ENCODE assay signal across 29 cellular contexts in genomic region chr5:152938630-152939029, GRCh38.
"Had no signal": no experiment of that assay in that cellular context is flagged by ENCODE, and none has a peak within 500 bp of the region (broad histone marks: within the 10 kb centered on the region; RNA-seq: fewer than 3 reads in every experiment).

No MANE protein-coding gene starts in this region.

- H3K36me3 ChIP-seq: colonic mucosa, esophagus muscularis mucosa, esophagus squamous epithelium, gastrocnemius medialis, gastroesophageal sphincter, heart left ventricle, heart right ventricle had no signal

- H3K27ac ChIP-seq: colonic mucosa, coronary artery, dorsolateral prefrontal cortex, epithelial cell of prostate, esophagus muscularis mucosa, esophagus squamous epithelium, foreskin keratinocyte, gastrocnemius medialis, gastroesophageal sphincter, heart left ventricle, heart right ventricle had no signal

- H3K4me1 Mint-ChIP-seq: endodermal cell had no signal

- ATAC-seq: effector memory CD8-positive, alpha-beta T cell; esophagus mucosa; foreskin keratinocyte; gastrocnemius medialis; gastroesophageal sphincter; heart left ventricle; heart right ventricle had no signal

- H3K27me3 ChIP-seq: colonic mucosa, dorsolateral prefrontal cortex, esophagus muscularis mucosa, esophagus squamous epithelium, foreskin keratinocyte, gastrocnemius medialis, gastroesophageal sphincter, heart left ventricle, heart right ventricle had no signal

- H3K27me3 Mint-ChIP-seq: dendritic cell treated with granulocyte-macrophage colony-stimulating factor and Interleukin-4, amounts not matched to agents 40 ng/mL and 50 ng/mL, for 4 days; effector memory CD8-positive, alpha-beta T cell had no signal

- H3K4me3 Mint-ChIP-seq: dendritic cell treated with granulocyte-macrophage colony-stimulating factor and Interleukin-4, amounts not matched to agents 40 ng/mL and 50 ng/mL, for 4 days; effector memory CD8-positive, alpha-beta T cell; endodermal cell had no signal

- FAIRE-seq: colon, endometrium, endothelial cell of umbilical vein, frontal cortex had no signal

- H3K9me3 ChIP-seq: colonic mucosa, esophagus muscularis mucosa, esophagus squamous epithelium, gastrocnemius medialis had no signal

- DNase-seq: colonic mucosa; cortex of kidney; dermis blood vessel endothelial cell; dorsolateral prefrontal cortex; effector CD4-positive, alpha-beta T cell; effector CD8-positive, alpha-beta T cell; effector memory CD4-positive, alpha-beta T cell; effector memory CD8-positive, alpha-beta T cell; endodermal cell; erythroblast; esophagus squamous epithelium; foreskin fibroblast; foreskin keratinocyte; foreskin melanocyte; gastrocnemius medialis; glutamatergic neuron; head of caudate nucleus; heart left ventricle; heart right ventricle had no signal

- H3K4me1 ChIP-seq: colonic mucosa, esophagus muscularis mucosa, esophagus squamous epithelium, foreskin keratinocyte, gastrocnemius medialis, gastroesophageal sphincter, heart left ventricle, heart right ventricle had no signal

- H3K4me3 ChIP-seq: colonic mucosa, coronary artery, dorsolateral prefrontal cortex, esophagus muscularis mucosa, esophagus squamous epithelium, gastrocnemius medialis, gastroesophageal sphincter, heart left ventricle, heart right ventricle had no signal

- H3K27ac Mint-ChIP-seq: dendritic cell treated with granulocyte-macrophage colony-stimulating factor and Interleukin-4, amounts not matched to agents 40 ng/mL and 50 ng/mL, for 4 days; effector memory CD8-positive, alpha-beta T cell; endodermal cell had no signal
